ENCODE assay signal across 1 cellular context in the genomic region with DNA sequence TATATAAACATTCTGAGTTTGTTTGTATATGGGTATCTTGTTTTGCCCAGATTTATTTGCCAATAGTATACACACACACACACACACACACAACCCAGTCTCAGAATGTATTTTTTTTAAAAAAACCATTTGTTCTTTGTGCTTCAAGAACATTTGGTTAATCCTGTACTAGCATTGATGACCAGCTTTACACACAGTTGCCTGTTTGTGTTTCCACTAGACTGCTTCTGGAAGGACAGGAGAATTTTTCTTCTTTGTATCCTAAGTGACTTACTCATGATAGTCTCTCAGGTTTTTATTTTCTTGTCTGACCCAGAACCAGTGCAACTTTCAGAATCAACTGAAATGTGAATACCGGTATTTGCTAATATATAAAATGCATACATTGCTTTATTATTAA.
TF ChIP-seq lines count a peak whose summit lies in the region.

No MANE protein-coding gene starts in this region.

TF ChIP-seq in HepG2, 621 proteins besides CTCF, POLR2A, EP300 and RAD21:
- TF ChIP-seq, protein P1, sequence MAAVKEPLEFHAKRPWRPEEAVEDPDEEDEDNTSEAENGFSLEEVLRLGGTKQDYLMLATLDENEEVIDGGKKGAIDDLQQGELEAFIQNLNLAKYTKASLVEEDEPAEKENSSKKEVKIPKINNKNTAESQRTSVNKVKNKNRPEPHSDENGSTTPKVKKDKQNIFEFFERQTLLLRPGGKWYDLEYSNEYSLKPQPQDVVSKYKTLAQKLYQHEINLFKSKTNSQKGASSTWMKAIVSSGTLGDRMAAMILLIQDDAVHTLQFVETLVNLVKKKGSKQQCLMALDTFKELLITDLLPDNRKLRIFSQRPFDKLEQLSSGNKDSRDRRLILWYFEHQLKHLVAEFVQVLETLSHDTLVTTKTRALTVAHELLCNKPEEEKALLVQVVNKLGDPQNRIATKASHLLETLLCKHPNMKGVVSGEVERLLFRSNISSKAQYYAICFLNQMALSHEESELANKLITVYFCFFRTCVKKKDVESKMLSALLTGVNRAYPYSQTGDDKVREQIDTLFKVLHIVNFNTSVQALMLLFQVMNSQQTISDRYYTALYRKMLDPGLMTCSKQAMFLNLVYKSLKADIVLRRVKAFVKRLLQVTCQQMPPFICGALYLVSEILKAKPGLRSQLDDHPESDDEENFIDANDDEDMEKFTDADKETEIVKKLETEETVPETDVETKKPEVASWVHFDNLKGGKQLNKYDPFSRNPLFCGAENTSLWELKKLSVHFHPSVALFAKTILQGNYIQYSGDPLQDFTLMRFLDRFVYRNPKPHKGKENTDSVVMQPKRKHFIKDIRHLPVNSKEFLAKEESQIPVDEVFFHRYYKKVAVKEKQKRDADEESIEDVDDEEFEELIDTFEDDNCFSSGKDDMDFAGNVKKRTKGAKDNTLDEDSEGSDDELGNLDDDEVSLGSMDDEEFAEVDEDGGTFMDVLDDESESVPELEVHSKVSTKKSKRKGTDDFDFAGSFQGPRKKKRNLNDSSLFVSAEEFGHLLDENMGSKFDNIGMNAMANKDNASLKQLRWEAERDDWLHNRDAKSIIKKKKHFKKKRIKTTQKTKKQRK (IDR thresholded peaks at IDR 0.05; ENCODE audit: low read length), result no peak
- TF ChIP-seq IKZF1 (IDR thresholded peaks at IDR 0.05), result no peak
- TF ChIP-seq MTA1 (CRISPR knock-in tag; IDR thresholded peaks at IDR 0.05; ENCODE audit: borderline replicate concordance), result no peak
- TF ChIP-seq ZNF282 (IDR thresholded peaks at IDR 0.05; ENCODE audit: partially characterized antibody), result no peak
- no peak for TF ChIP-seq SRSF1 (optimal IDR thresholded peaks at IDR 0.05; ENCODE audit: low read depth, low read length)
- no peak for TF ChIP-seq ZNF670 (CRISPR knock-in tag; IDR thresholded peaks at IDR 0.05; ENCODE audit: borderline replicate concordance)
- no peak for TF ChIP-seq TCF12 (IDR thresholded peaks at IDR 0.05)
- TF ChIP-seq TCF12 (CRISPR knock-in tag; IDR thresholded peaks at IDR 0.05), result no peak
- no peak for TF ChIP-seq ATF7 (IDR thresholded peaks at IDR 0.05)
- no peak for TF ChIP-seq ATF7 (CRISPR knock-in tag; IDR thresholded peaks at IDR 0.05)
- TF ChIP-seq, protein P2, sequence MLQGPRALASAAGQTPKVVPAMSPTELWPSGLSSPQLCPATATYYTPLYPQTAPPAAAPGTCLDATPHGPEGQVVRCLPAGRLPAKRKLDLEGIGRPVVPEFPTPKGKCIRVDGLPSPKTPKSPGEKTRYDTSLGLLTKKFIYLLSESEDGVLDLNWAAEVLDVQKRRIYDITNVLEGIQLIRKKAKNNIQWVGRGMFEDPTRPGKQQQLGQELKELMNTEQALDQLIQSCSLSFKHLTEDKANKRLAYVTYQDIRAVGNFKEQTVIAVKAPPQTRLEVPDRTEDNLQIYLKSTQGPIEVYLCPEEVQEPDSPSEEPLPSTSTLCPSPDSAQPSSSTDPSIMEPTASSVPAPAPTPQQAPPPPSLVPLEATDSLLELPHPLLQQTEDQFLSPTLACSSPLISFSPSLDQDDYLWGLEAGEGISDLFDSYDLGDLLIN (CRISPR knock-in tag; IDR thresholded peaks at IDR 0.05; ENCODE audit: borderline replicate concordance), result no peak
- no peak for TF ChIP-seq FOXC1 (CRISPR knock-in tag; IDR thresholded peaks at IDR 0.05; ENCODE audit: borderline replicate concordance)
- TF ChIP-seq, protein P3, sequence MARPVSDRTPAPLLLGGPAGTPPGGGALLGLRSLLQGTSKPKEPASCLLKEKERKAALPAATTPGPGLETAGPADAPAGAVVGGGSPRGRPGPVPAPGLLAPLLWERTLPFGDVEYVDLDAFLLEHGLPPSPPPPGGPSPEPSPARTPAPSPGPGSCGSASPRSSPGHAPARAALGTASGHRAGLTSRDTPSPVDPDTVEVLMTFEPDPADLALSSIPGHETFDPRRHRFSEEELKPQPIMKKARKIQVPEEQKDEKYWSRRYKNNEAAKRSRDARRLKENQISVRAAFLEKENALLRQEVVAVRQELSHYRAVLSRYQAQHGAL (CRISPR knock-in tag; IDR thresholded peaks at IDR 0.05; ENCODE audit: not compliant biosample characterization), result no peak
TF ChIP-seq in HepG2: peak in this region for 0.
